9 cellular contexts compared by ENCODE assay signal in the genomic region with DNA sequence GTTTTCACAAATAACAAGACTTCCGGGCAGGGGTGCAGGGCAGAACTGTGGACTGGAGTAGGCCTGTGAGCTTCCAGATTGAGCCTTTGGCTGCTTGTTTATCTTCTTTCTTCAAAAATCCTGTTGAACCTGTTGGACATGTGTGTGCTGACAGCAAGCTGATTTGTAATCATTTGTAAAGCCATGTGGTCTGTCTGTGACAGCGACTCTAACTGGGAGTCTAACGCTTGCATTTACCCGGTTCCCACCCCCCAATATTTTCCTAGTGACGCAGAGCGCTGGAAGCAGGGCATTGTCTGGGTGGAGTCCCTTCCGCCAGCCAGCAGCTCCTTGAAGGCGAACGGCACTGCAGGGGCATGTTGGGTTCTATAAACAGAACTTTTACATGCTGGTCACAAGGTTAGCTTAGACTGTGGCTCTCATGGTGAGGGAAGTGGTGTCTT.
DNase-seq lines count a peak whose midpoint lies in the region; ATAC-seq and TF ChIP-seq lines count a peak whose summit lies in the region.
"Had no signal": no experiment of that assay in that cellular context is flagged by ENCODE, and none has a peak within 500 bp of the region (broad histone marks: within the 10 kb centered on the region; RNA-seq: fewer than 3 reads in every experiment).

No MANE protein-coding gene starts in this region.

- no peaks in the 10 kb centered on the region for H3K4me1 Mint-ChIP-seq in activated CD4-positive, alpha-beta T cell treated with anti-CD3 and anti-CD28 coated beads for 36 hours

- peak; percentile 85 for DNase-seq in HPDE6-E6E7 (ENCODE audit: extremely low spot score)
- DNase-seq in body of pancreas: peak; percentile 90 to 96 (median 93)
- DNase-seq in islet precursor cell: peak; percentile 92
- no peak for DNase-seq in smooth muscle cell (lab: John Stamatoyannopoulos, UW; ENCODE audit: unreplicated experiment)
- DNase-seq in AG08396 (ENCODE audit: low spot score): no peak
- no peak for DNase-seq in activated CD4-positive, alpha-beta T cell treated with anti-CD3 and anti-CD28 coated beads for 36 hours
- no peak for DNase-seq in GOT3 (lab: John Stamatoyannopoulos, UW)
- no peak for DNase-seq in stimulated activated CD8-positive, alpha-beta memory T cell treated with anti-CD3 and anti-CD28 coated beads, Interleukin-4, amount 100 ng/mL, for 48 hours
- DNase-seq: activated CD4-positive, alpha-beta T cell treated with anti-CD3 and anti-CD28 coated beads for 48 hours had no signal

- CTCF ChIA-PET in activated CD4-positive, alpha-beta T cell treated with anti-CD3 and anti-CD28 coated beads for 36 hours (lab: Charles Lee): interaction anchor here (0.6 kb wide), 1 partner anchor 21 kb away, joined by 3 read pairs; no protein-coding TSS in a partner anchor

- ATAC-seq in body of pancreas: peak; percentile 90
- no peak for ATAC-seq in activated CD4-positive, alpha-beta T cell treated with anti-CD3 and anti-CD28 coated beads for 36 hours

- H3K9ac ChIP-seq in smooth muscle cell (ENCODE audit: low read depth): peak overlapping the region; percentile 83

- 13 to 27% methylated on average over 9 of the region's 9 CpGs for WGBS in body of pancreas, 2 donors
- WGBS in smooth muscle cell (ENCODE audit: low lambda C conversion rate): 9% methylated on average over 9 of the region's 9 CpGs

- H3K4me2 ChIP-seq in smooth muscle cell: peak overlapping the region; percentile 68

- intact Hi-C loops in body of pancreas (cut with DNase I): no loop called here
- intact Hi-C loops in activated CD4-positive, alpha-beta T cell treated with anti-CD3 and anti-CD28 coated beads for 36 hours (cut with DNase I, micrococcal nuclease): no loop called here

- H3K4me1 ChIP-seq in body of pancreas: peaks cover 100% of the 10 kb centered on the region
- H3K4me1 ChIP-seq in smooth muscle cell (ENCODE audit: low read depth): peaks cover 48% of the 10 kb centered on the region

- peak in 2 of 3 donors; percentile 46 to 68 for TF ChIP-seq POLR2A in body of pancreas (IDR thresholded peaks at IDR 0.05)

- H3K27me3 Mint-ChIP-seq in activated CD4-positive, alpha-beta T cell treated with anti-CD3 and anti-CD28 coated beads for 36 hours: no peaks in the 10 kb centered on the region

- H3K27me3 ChIP-seq in body of pancreas: no peaks in the 10 kb centered on the region
- H3K27me3 ChIP-seq in smooth muscle cell (ENCODE audit: low read depth): no peaks in the 10 kb centered on the region

- no peaks in the 10 kb centered on the region for H4K20me1 ChIP-seq in smooth muscle cell (ENCODE audit: low read depth)

- no peak overlapping the region for H3K4me3 ChIP-seq in body of pancreas
- no peak overlapping the region for H3K4me3 ChIP-seq in smooth muscle cell

- peaks cover 48% of the 10 kb centered on the region for H3F3A ChIP-seq in smooth muscle cell (ENCODE audit: low read depth)

- H3K36me3 ChIP-seq in body of pancreas (replicated peaks in 1 of 2; ENCODE audit: insufficient read depth in 1 of 2, low read depth in 2 of 2): no peaks in the 10 kb centered on the region
- H3K36me3 ChIP-seq in smooth muscle cell (ENCODE audit: low read depth): no peaks in the 10 kb centered on the region

- H3K79me2 ChIP-seq in smooth muscle cell (ENCODE audit: low read depth): no peaks in the 10 kb centered on the region

- H3K9me3 ChIP-seq in body of pancreas: no peaks in the 10 kb centered on the region
- H3K9me3 ChIP-seq in smooth muscle cell (replicated peaks; ENCODE audit: low read depth): no peaks in the 10 kb centered on the region

- H3K9me3 Mint-ChIP-seq in activated CD4-positive, alpha-beta T cell treated with anti-CD3 and anti-CD28 coated beads for 36 hours (ENCODE audit: low read depth): no peaks in the 10 kb centered on the region

- no peaks in the 10 kb centered on the region for H3K36me3 Mint-ChIP-seq in activated CD4-positive, alpha-beta T cell treated with anti-CD3 and anti-CD28 coated beads for 36 hours (ENCODE audit: low read depth)

- H3K4me3 Mint-ChIP-seq in activated CD4-positive, alpha-beta T cell treated with anti-CD3 and anti-CD28 coated beads for 36 hours: no peak overlapping the region

- H3K27ac ChIP-seq in body of pancreas: peak overlapping the region; percentile 91 to 96 (median 94)
- peak overlapping the region; percentile 95 for H3K27ac ChIP-seq in smooth muscle cell (ENCODE audit: low read depth)

- peak in 1 of 7 experiments; percentile 4 for TF ChIP-seq CTCF in body of pancreas (IDR thresholded peaks at IDR 0.05)
- no peak for TF ChIP-seq CTCF in smooth muscle cell (IDR thresholded peaks at IDR 0.05; ENCODE audit: borderline replicate concordance, insufficient read depth, poor library complexity, severe bottlenecking)

- H2AFZ ChIP-seq in smooth muscle cell (ENCODE audit: low read depth): no peak overlapping the region

- no peak overlapping the region for H3K27ac Mint-ChIP-seq in activated CD4-positive, alpha-beta T cell treated with anti-CD3 and anti-CD28 coated beads for 36 hours

- POLR2A ChIA-PET in activated CD4-positive, alpha-beta T cell treated with anti-CD3 and anti-CD28 coated beads for 36 hours (lab: Charles Lee): no interaction called here

Comparison
In these comparisons a context has a peak if more than half of its experiments do, and no peak if none do; other contexts are left out.
1. DNase-seq: peak in HPDE6-E6E7 (single experiment), body of pancreas (4 of 4) and islet precursor cell (single experiment); none in smooth muscle cell (single experiment), AG08396 (single experiment), activated CD4-positive, alpha-beta T cell treated with anti-CD3 and anti-CD28 coated beads for 36 hours (single experiment), GOT3 (single experiment) and stimulated activated CD8-positive, alpha-beta memory T cell treated with anti-CD3 and anti-CD28 coated beads, Interleukin-4, amount 100 ng/mL, for 48 hours (single experiment).